In the genomic region with DNA sequence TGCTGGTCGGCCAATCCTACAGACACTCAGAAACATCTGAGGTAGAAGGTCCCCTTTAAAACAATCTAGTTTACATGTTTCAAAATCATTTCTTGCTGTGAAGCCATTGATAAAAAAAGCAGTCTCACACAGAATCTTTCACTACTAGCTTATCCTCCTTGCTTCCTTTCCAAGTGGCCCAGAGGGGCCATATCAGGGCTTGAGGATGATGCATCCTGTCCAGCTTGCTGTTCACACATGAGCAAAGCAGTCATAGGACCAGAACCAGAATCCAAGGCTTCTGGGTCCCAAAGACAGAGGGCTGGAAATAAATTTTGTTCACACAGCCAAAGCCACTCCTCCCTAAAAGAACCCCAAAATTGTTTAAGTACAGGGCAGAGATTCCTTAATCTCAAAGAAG, we compare ENCODE assay signal across 38 cellular contexts. TPM values are rescaled to one million over a fixed set of nuclear protein-coding genes. Genes with fewer than 3 reads are reported as not detected.
"Had no signal": no experiment of that assay in that cellular context is flagged by ENCODE, and none has a peak within 500 bp of the region (broad histone marks: within the 10 kb centered on the region; RNA-seq: fewer than 3 reads in every experiment).

No MANE protein-coding gene starts in this region.

- H3K36me3 ChIP-seq: adrenal gland, ascending aorta, brain microvascular endothelial cell, breast epithelium, cardiac muscle cell had no signal

- DNase-seq: activated effector memory CD4-positive, alpha-beta T cell treated with anti-CD3 and anti-CD28 coated beads, Interleukin-2, amount 50 U/mL, for 16 hours; activated effector memory CD4-positive, alpha-beta T cell treated with Interleukin-2 at 50 U/mL for 16 hours; activated gamma-delta T cell; activated gamma-delta T cell treated with Interleukin-2 at 50 U/mL for 16 hours; activated naive CD4-positive, alpha-beta T cell; activated naive CD4-positive, alpha-beta T cell treated with anti-CD3 and anti-CD28 coated beads for 36 hours; activated naive CD4-positive, alpha-beta T cell treated with anti-CD3 and anti-CD28 coated beads, Interleukin-2, amount 10 ng/mL, durations not matched to agents 7 days and 5 days; activated naive CD4-positive, alpha-beta T cell treated with anti-CD3 and anti-CD28 coated beads, Interleukin-2, amount 50 U/mL, for 16 hours; activated naive CD4-positive, alpha-beta T cell treated with Interleukin-2 at 50 U/mL for 16 hours; activated naive CD8-positive, alpha-beta T cell treated with anti-CD3 and anti-CD28 coated beads for 36 hours; activated naive CD8-positive, alpha-beta T cell treated with anti-CD3 and anti-CD28 coated beads, Interleukin-2, amount 10 ng/mL, durations not matched to agents 7 days and 5 days; activated naive CD8-positive, alpha-beta T cell treated with anti-CD3 and anti-CD28 coated beads, Interleukin-2, amount 50 U/mL, for 24 hours; activated T-cell treated with anti-CD3 and anti-CD28 coated beads, Interleukin-2, amount 50 U/mL, for 1 hour; activated T-cell treated with anti-CD3 and anti-CD28 coated beads, Interleukin-2, amount 50 U/mL, for 24 hours; activated T-cell treated with anti-CD3 and anti-CD28 coated beads, Interleukin-2, amount 50 U/mL, for 4 hours; activated T-cell treated with anti-CD3 and anti-CD28 coated beads, Interleukin-2, amount 50 U/mL, for 48 hours; activated T-cell treated with anti-CD3 and anti-CD28 coated beads, Interleukin-2, amount 50 U/mL, for 72 hours; adrenal gland; amniotic stem cell; amygdala; aorta; body of pancreas; brain microvascular endothelial cell; caudate nucleus; central memory CD4-positive, alpha-beta T cell; cerebellar nuclear complex had no signal

- H3K4me3 ChIP-seq: adrenal gland, ascending aorta, body of pancreas, breast epithelium, cardiac muscle cell had no signal

- H3K4me1 ChIP-seq: adrenal gland, ascending aorta, body of pancreas, breast epithelium had no signal

- ATAC-seq: activated naive CD4-positive, alpha-beta T cell treated with anti-CD3 and anti-CD28 coated beads, Interleukin-2, amount 50 U/mL, for 72 hours; activated naive CD8-positive, alpha-beta T cell treated with anti-CD3 and anti-CD28 coated beads, Interleukin-2, amount 50 U/mL, for 24 hours; activated T-cell treated with anti-CD3 and anti-CD28 coated beads, Interleukin-2, amount 50 U/mL, for 4 hours; activated T-cell treated with anti-CD3 and anti-CD28 coated beads, Interleukin-2, amount 50 U/mL, for 72 hours; activated T-helper 17 cell treated with anti-CD3 and anti-CD28 coated beads, Interleukin-2, amount 50 U/mL, for 72 hours; body of pancreas had no signal

- H3K27ac ChIP-seq: adrenal gland, ascending aorta, body of pancreas, brain microvascular endothelial cell, breast epithelium, cardiac muscle cell had no signal

- H3K9me3 ChIP-seq: adrenal gland, ascending aorta, body of pancreas, breast epithelium had no signal

- H3K27me3 ChIP-seq: adrenal gland, ascending aorta, body of pancreas, brain microvascular endothelial cell, breast epithelium, cardiac muscle cell had no signal

RNA-seq across cellular contexts. Expression of a gene that starts 9.2 kb away (rescaled TPM):
- total RNA-seq: activated naive CD4-positive, alpha-beta T cell treated with anti-CD3 and anti-CD28 coated beads for 36 hours; activated naive CD4-positive, alpha-beta T cell treated with anti-CD3 and anti-CD28 coated beads, Interleukin-2, amount 50 U/mL, for 72 hours; activated naive CD8-positive, alpha-beta T cell treated with anti-CD3 and anti-CD28 coated beads for 36 hours; activated naive CD8-positive, alpha-beta T cell treated with anti-CD3 and anti-CD28 coated beads, Interleukin-2, amount 10 ng/mL, durations not matched to agents 7 days and 5 days; activated T-cell treated with anti-CD3 and anti-CD28 coated beads, Interleukin-2, amount 50 U/mL, for 4 hours; activated T-cell treated with anti-CD3 and anti-CD28 coated beads, Interleukin-2, amount 50 U/mL, for 72 hours; activated T-helper 1 cell treated with anti-CD3 and anti-CD28 coated beads, Interleukin-12 subunit alpha, Interleukin-12 subunit beta, Interleukin-2, Interleukin-4 antibody, amounts not matched to agents 30 ng/mL and 10 ng/mL and 1 ng/mL, durations not matched to agents 14 hours and 24 hours and 36 hours; activated T-helper 17 cell treated with anti-CD3 and anti-CD28 coated beads, Interleukin-2, amount 50 U/mL, for 72 hours; activated T-helper 2 cell treated with anti-CD3 and anti-CD28 coated beads, Interferon-gamma antibody, Interleukin-2, Interleukin-4, amounts not matched to agents 10 μg/mL and 5 μg/mL and 100 μg/mL, durations not matched to agents 14 hours and 24 hours and 36 hours; adrenal gland; aorta; ascending aorta; astrocyte; body of pancreas; breast epithelium; bronchial epithelial cell; cardiac septum; cerebellum; chondrocyte had no signal
